16 cellular contexts compared by ENCODE assay signal in genomic region chr1:6902153-6902552, GRCh38.
DNase-seq lines count a peak whose midpoint lies in the region; ATAC-seq and TF ChIP-seq lines count a peak whose summit lies in the region.
"Had no signal": no experiment of that assay in that cellular context is flagged by ENCODE, and none has a peak within 500 bp of the region (broad histone marks: within the 10 kb centered on the region; RNA-seq: fewer than 3 reads in every experiment).

No MANE protein-coding gene starts in this region.

- H3K79me2 ChIP-seq in MM.1S (ENCODE audit: low read length): no peaks in the 10 kb centered on the region

- 77 to 84% methylated on average over 2 of the region's 2 CpGs for WGBS in testis, 2 donors

- peaks cover 4 to 6% of the 10 kb centered on the region in 2 donors for H3K9me3 Mint-ChIP-seq in stimulated activated naive CD8-positive, alpha-beta T cell treated with anti-CD3 and anti-CD28 coated beads, Interleukin-15, amount 100 ng/mL, for 72 hours
- H3K9me3 Mint-ChIP-seq in activated T-helper 17 cell treated with anti-CD3 and anti-CD28 coated beads, Interleukin-2, amount 50 U/mL, for 72 hours: no peaks in the 10 kb centered on the region
- H3K9me3 Mint-ChIP-seq: CD8-positive, alpha-beta T cell; HFFc6 had no signal

- H2AFZ ChIP-seq in MM.1S (ENCODE audit: low read length): no peak overlapping the region

- H3K36me3 ChIP-seq in MM.1S (replicated peaks; ENCODE audit: insufficient read depth, low read length) (no peaks in the 10 kb centered on the region), testis (ENCODE audit: low read depth, missing control alignments) (no peaks in the 10 kb centered on the region)
- H3K36me3 ChIP-seq: HAP-1 had no signal

- H3K4me1 Mint-ChIP-seq in stimulated activated naive CD8-positive, alpha-beta T cell treated with anti-CD3 and anti-CD28 coated beads, Interleukin-15, amount 100 ng/mL, for 72 hours: no peaks in the 10 kb centered on the region
- no peaks in the 10 kb centered on the region for H3K4me1 Mint-ChIP-seq in activated T-helper 17 cell treated with anti-CD3 and anti-CD28 coated beads, Interleukin-2, amount 50 U/mL, for 72 hours

- no peak for DNase-seq in stimulated activated naive CD8-positive, alpha-beta T cell treated with anti-CD3 and anti-CD28 coated beads, Interleukin-15, Interleukin-2, amounts not matched to agents 100 U/mL and 50 U/mL, for 24 hours
- no peak for DNase-seq in stimulated activated naive CD8-positive, alpha-beta T cell treated with anti-CD3 and anti-CD28 coated beads, Interleukin-15, amount 100 ng/mL, for 72 hours
- DNase-seq in MM.1S: no peak
- no peak for DNase-seq in testis
- DNase-seq in GM10266 (ENCODE audit: extremely low spot score): no peak
- DNase-seq in amygdala (lab: John Stamatoyannopoulos, UW): no peak
- DNase-seq: C1 segment of cervical spinal cord; Caco-2; CD4-positive, CD25-positive, alpha-beta regulatory T cell; CD8-positive, alpha-beta T cell; DMS153; DND-41; GOT3; HFFc6 had no signal

- H3K4me1 ChIP-seq in MM.1S (ENCODE audit: low read length) (peaks cover 42% of the 10 kb centered on the region), testis (peaks cover 4% of the 10 kb centered on the region)
- H3K4me1 ChIP-seq: Caco-2, HAP-1 had no signal

- H3K4me2 ChIP-seq in MM.1S (ENCODE audit: low read depth, low read length): no peak overlapping the region

- H3K4me3 Mint-ChIP-seq in stimulated activated naive CD8-positive, alpha-beta T cell treated with anti-CD3 and anti-CD28 coated beads, Interleukin-15, amount 100 ng/mL, for 72 hours: no peak overlapping the region
- H3K4me3 Mint-ChIP-seq in activated T-helper 17 cell treated with anti-CD3 and anti-CD28 coated beads, Interleukin-2, amount 50 U/mL, for 72 hours: no peak overlapping the region
- H3K4me3 Mint-ChIP-seq: CD4-positive, CD25-positive, alpha-beta regulatory T cell; CD8-positive, alpha-beta T cell; HFFc6 had no signal

- ATAC-seq in stimulated activated naive CD8-positive, alpha-beta T cell treated with anti-CD3 and anti-CD28 coated beads, Interleukin-15, Interleukin-2, amounts not matched to agents 100 U/mL and 50 U/mL, for 24 hours: peak; percentile 55
- no peak for ATAC-seq in stimulated activated naive CD8-positive, alpha-beta T cell treated with anti-CD3 and anti-CD28 coated beads, Interleukin-15, amount 100 ng/mL, for 72 hours
- peak; percentile 73 for ATAC-seq in activated T-helper 17 cell treated with anti-CD3 and anti-CD28 coated beads, Interleukin-2, amount 50 U/mL, for 72 hours (replicated peaks)
- ATAC-seq: CD8-positive, alpha-beta T cell had no signal

- no peaks in the 10 kb centered on the region for H3K36me3 Mint-ChIP-seq in activated T-helper 17 cell treated with anti-CD3 and anti-CD28 coated beads, Interleukin-2, amount 50 U/mL, for 72 hours (ENCODE audit: low read depth)
- H3K36me3 Mint-ChIP-seq: CD4-positive, CD25-positive, alpha-beta regulatory T cell; CD8-positive, alpha-beta T cell had no signal

- H3K27ac Mint-ChIP-seq in stimulated activated naive CD8-positive, alpha-beta T cell treated with anti-CD3 and anti-CD28 coated beads, Interleukin-15, amount 100 ng/mL, for 72 hours: peak overlapping the region in 1 of 2 donors; percentile 10
- H3K27ac Mint-ChIP-seq in activated T-helper 17 cell treated with anti-CD3 and anti-CD28 coated beads, Interleukin-2, amount 50 U/mL, for 72 hours: peak overlapping the region; percentile 34
- H3K27ac Mint-ChIP-seq: CD4-positive, CD25-positive, alpha-beta regulatory T cell; CD8-positive, alpha-beta T cell; HFFc6 had no signal

- H3K27me3 Mint-ChIP-seq in stimulated activated naive CD8-positive, alpha-beta T cell treated with anti-CD3 and anti-CD28 coated beads, Interleukin-15, amount 100 ng/mL, for 72 hours: peaks cover 6% of the 10 kb centered on the region
- H3K27me3 Mint-ChIP-seq in activated T-helper 17 cell treated with anti-CD3 and anti-CD28 coated beads, Interleukin-2, amount 50 U/mL, for 72 hours: no peaks in the 10 kb centered on the region
- H3K27me3 Mint-ChIP-seq: CD4-positive, CD25-positive, alpha-beta regulatory T cell had no signal

- no peaks in the 10 kb centered on the region for H4K20me1 ChIP-seq in MM.1S (ENCODE audit: insufficient read depth, low read length)

- H3K9me3 ChIP-seq in MM.1S (replicated peaks; ENCODE audit: insufficient read depth, low read length) (no peaks in the 10 kb centered on the region), testis (no peaks in the 10 kb centered on the region)
- H3K9me3 ChIP-seq: Caco-2, HAP-1 had no signal

- no peaks in the 10 kb centered on the region for H3K9me2 ChIP-seq in MM.1S (replicated peaks; ENCODE audit: insufficient read depth, low read length)

- TF ChIP-seq POLR2A in testis (IDR thresholded peaks at IDR 0.05): no peak

- H3K9ac ChIP-seq in MM.1S (ENCODE audit: low read length): no peak overlapping the region

- H3K4me3 ChIP-seq in MM.1S (ENCODE audit: low read length): no peak overlapping the region
- no peak overlapping the region for H3K4me3 ChIP-seq in testis
- H3K4me3 ChIP-seq: HAP-1 had no signal

- H3K27ac ChIP-seq in MM.1S (ENCODE audit: low read length) (peak overlapping the region; percentile 85), testis (no peak overlapping the region)

- H3K27me3 ChIP-seq in MM.1S (replicated peaks; ENCODE audit: insufficient read depth, low read length) (no peaks in the 10 kb centered on the region), testis (no peaks in the 10 kb centered on the region)

- intact Hi-C loops in testis (cut with DNase I; ENCODE audit: low total_unique reads): no loop called here

- peaks cover 13% of the 10 kb centered on the region for H3F3A ChIP-seq in MM.1S (ENCODE audit: insufficient read depth, low read length)

- TF ChIP-seq CTCF in MM.1S (IDR thresholded peaks at IDR 0.05; ENCODE audit: low read length) (no peak), testis (IDR thresholded peaks at IDR 0.05) (no peak), GM10266 (IDR thresholded peaks at IDR 0.05; ENCODE audit: control insufficient read depth, insufficient read depth, low read depth, missing control alignments) (no peak)
